In the genomic region with DNA sequence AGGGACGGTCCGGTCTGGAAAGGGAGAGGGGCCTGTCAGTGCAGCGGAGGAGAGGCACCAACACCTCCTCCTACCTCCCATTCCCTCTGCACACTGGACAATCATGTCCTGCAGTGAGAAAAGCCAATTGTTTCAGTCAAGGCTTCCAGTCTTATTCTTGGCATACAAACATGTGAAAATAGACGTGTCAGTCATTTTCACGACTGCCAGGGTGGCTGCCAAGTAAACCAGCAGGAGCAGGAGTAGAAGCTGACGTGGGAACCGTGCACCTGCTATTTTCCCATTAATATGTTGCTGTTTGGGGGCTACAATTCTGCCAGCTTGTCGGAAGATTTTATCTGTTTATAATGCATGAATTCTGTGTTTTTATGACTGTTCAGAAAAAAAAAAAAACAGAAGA, we compare ENCODE assay signal across 1 cellular context.
TF ChIP-seq lines count a peak whose summit lies in the region.

No MANE protein-coding gene starts in this region.

TF ChIP-seq in HepG2, 621 proteins besides CTCF, POLR2A, EP300 and RAD21 (continued from another document):
- TF ChIP-seq FUBP1 (CRISPR knock-in tag; IDR thresholded peaks at IDR 0.05; ENCODE audit: borderline replicate concordance) (no peak), ZMYM2 (CRISPR knock-in tag; IDR thresholded peaks at IDR 0.05) (no peak), JUNB (CRISPR knock-in tag; IDR thresholded peaks at IDR 0.05; ENCODE audit: borderline replicate concordance) (no peak), SIX1 (CRISPR knock-in tag; IDR thresholded peaks at IDR 0.05; ENCODE audit: borderline replicate concordance) (no peak), RBAK (CRISPR knock-in tag; IDR thresholded peaks at IDR 0.05) (no peak)
